In the genomic region with DNA sequence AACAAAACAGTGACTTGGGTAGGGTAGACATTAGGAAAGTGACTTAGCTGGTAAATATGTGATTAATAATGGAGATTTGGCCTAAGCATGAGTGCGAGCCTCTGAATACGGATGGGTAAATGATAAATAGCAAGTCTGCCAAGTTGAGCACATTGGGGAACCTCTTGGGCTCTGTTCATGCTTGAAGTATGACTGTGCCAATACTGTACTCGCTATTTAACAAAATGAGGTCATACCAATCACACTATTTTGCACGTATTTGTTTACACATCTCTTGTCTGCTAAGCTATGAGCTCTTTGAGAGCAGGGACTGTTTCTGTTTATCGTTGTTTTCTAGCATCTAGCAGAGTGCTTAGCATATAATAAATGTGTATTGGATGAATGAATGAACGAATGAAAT, we compare ENCODE assay signal across 3 cellular contexts. TPM values are rescaled to one million over a fixed set of nuclear protein-coding genes. Genes with fewer than 3 reads are reported as not detected.
"Had no signal": no experiment of that assay in that cellular context is flagged by ENCODE, and none has a peak within 500 bp of the region (broad histone marks: within the 10 kb centered on the region; RNA-seq: fewer than 3 reads in every experiment).

No MANE protein-coding gene starts in this region.

RNA-seq across cellular contexts. Expression of a gene that starts 24.2 kb away (rescaled TPM):
- total RNA-seq: temporal lobe, thoracic aorta, upper lobe of right lung had no signal
